In the genomic region with DNA sequence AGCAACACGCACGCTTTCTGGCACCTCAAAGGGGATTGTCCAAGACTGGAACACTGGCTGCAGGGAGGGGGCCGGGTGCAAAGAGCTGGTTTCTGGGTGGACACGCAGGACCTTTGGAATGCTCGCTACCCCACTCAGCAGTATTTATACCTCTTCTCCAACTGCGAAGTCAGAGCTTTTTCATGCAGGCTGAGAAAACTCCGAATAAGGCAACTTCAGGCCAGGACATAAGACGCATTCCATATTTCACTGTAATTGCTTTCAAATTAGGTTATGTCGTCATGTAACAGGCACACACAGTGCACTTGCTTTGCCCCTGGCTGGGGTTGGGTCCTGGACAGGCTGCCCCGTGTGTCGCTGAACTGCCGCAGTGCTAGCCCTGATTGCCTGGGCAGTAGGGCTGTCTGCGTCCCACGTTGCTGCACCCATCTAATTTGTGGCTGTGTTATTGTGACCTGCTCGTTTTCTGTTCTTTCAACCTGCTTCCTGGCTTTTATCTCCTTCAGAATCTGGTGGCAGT, we compare ENCODE assay signal across 8 cellular contexts. TPM values are rescaled to one million over a fixed set of nuclear protein-coding genes. Genes with fewer than 3 reads are reported as not detected.
DNase-seq lines count a peak whose midpoint lies in the region; ATAC-seq and TF ChIP-seq lines count a peak whose summit lies in the region.

No MANE protein-coding gene starts in this region.

- H3K27ac ChIP-seq in Peyer's patch (peak overlapping the region; percentile 54 to 96 (median 79)), esophagus squamous epithelium (peak overlapping the region; percentile 78 to 99 (median 94))

- WGBS in esophagus squamous epithelium, 2 donors: 72% methylated on average over 15 of the region's 15 CpGs

- TF ChIP-seq POLR2A in Peyer's patch (IDR thresholded peaks at IDR 0.05): no peak
- TF ChIP-seq POLR2A in esophagus squamous epithelium (IDR thresholded peaks at IDR 0.05): peak in 2 of 4 donors; percentile 14 to 19
- no peak for TF ChIP-seq POLR2A in erythroblast (IDR thresholded peaks at IDR 0.05; ENCODE audit: low read length)

- H3K27me3 ChIP-seq in Peyer's patch: no peaks in the 10 kb centered on the region
- H3K27me3 ChIP-seq in esophagus squamous epithelium: no peaks in the 10 kb centered on the region

- intact Hi-C loops in esophagus squamous epithelium (cut with DNase I): no loop called here

- no peaks in the 10 kb centered on the region for H3K9me3 ChIP-seq in Peyer's patch
- H3K9me3 ChIP-seq in esophagus squamous epithelium: no peaks in the 10 kb centered on the region

- H3K4me1 Mint-ChIP-seq in nephron progenitor cell: peaks cover 87% of the 10 kb centered on the region

- no peak overlapping the region for H3K4me3 ChIP-seq in Peyer's patch
- H3K4me3 ChIP-seq in esophagus squamous epithelium: no peak overlapping the region

- DNase-seq in AG09319 (ENCODE audit: extremely low read depth, low read depth) (peak; percentile 88), Peyer's patch (no peak), esophagus squamous epithelium (lab: John Stamatoyannopoulos, UW) (no peak), nephron progenitor cell (no peak), medulla oblongata (ENCODE audit: extremely low spot score) (no peak), erythroblast (lab: John Stamatoyannopoulos, UW) (no peak)

- H3K4me3 Mint-ChIP-seq in nephron progenitor cell: no peak overlapping the region

- peaks cover 30% of the 10 kb centered on the region for H3K36me3 Mint-ChIP-seq in nephron progenitor cell (ENCODE audit: low read depth)

- H3K36me3 ChIP-seq in Peyer's patch (peaks cover 0 to 31% (median 0%) of the 10 kb centered on the region in 3 donors), esophagus squamous epithelium (peaks cover 0 to 66% (median 8%) of the 10 kb centered on the region in 3 donors)

- H3K4me1 ChIP-seq in Peyer's patch: peaks cover 13 to 68% (median 31%) of the 10 kb centered on the region in 4 donors
- H3K4me1 ChIP-seq in esophagus squamous epithelium: peaks cover 46 to 89% (median 80%) of the 10 kb centered on the region in 3 donors

- H3K9me3 Mint-ChIP-seq in nephron progenitor cell: peaks cover 8% of the 10 kb centered on the region

- H3K27me3 Mint-ChIP-seq in nephron progenitor cell (ENCODE audit: low read depth, poor library complexity): peaks cover 3% of the 10 kb centered on the region

- ATAC-seq in GM21360 (IDR thresholded peaks at IDR 0.05; ENCODE audit: unreplicated experiment) (no peak), GM21381 (IDR thresholded peaks at IDR 0.05; ENCODE audit: unreplicated experiment) (no peak)

- TF ChIP-seq CTCF in AG09319 (IDR thresholded peaks at IDR 0.05; ENCODE audit: low read depth, low read length) (no peak), Peyer's patch (IDR thresholded peaks at IDR 0.05) (no peak), esophagus squamous epithelium (IDR thresholded peaks at IDR 0.05) (no peak), nephron progenitor cell (IDR thresholded peaks at IDR 0.05) (no peak)

- H3K27ac Mint-ChIP-seq in nephron progenitor cell: peak overlapping the region; percentile 99

RNA-seq across cellular contexts. Expression of a gene that starts 44.5 kb away (rescaled TPM):
- 1,000 to 10,000 TPM in 1 of 4 donors, 100 to 1,000 TPM in 3; 360 to 1,049 (median 814) TPM for total RNA-seq in Peyer's patch
- total RNA-seq in esophagus squamous epithelium: 100 to 1,000 TPM; 302 to 705 (median 414) TPM

RNA-seq across cellular contexts. Expression of a gene that starts 52.3 kb away (rescaled TPM):
- total RNA-seq in Peyer's patch: 10 to 100 TPM in 1 of 4 donors, 1 to 10 TPM in 3; 5.8 to 56.8 (median 6.4) TPM
- total RNA-seq in esophagus squamous epithelium: 1 to 10 TPM; 1.5 to 4.2 (median 1.8) TPM
